21 cellular contexts compared by ENCODE assay signal in the genomic region with DNA sequence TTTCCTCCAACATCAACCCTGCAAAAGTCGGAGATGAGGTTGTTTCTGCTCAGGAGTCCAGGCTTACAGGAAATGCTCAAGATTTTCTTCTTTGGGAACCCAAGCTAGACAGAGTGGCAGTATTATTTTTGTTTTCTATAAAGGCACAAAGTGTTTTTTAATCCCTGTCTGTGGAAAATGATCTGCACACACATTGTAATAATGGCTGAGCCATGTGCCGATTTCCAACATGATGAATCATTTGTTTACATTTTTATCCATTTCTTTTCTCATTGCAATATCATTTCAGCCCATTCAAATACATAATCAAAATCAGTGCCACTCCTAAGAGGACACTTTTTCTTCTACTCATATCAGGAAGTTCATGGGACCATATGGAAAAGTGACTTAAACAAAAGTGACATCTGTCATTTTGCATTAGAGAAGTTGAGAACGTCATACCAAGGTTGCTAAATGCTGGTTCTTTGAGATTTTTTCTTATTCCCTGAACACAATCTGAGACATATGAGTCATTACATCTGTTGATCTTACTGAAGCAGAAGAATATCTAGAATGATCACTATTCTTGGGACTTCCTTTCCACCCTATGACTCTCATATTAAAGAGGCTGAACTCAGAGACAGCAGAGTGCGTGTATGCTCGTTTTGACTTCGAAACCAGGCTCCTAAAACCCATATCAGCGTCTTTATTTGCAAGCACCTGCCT. TPM values are rescaled to one million over a fixed set of nuclear protein-coding genes. Genes with fewer than 3 reads are reported as not detected.
DNase-seq lines count a peak whose midpoint lies in the region; ATAC-seq and TF ChIP-seq lines count a peak whose summit lies in the region.
"Had no signal": no experiment of that assay in that cellular context is flagged by ENCODE, and none has a peak within 500 bp of the region (broad histone marks: within the 10 kb centered on the region; RNA-seq: fewer than 3 reads in every experiment).

No MANE protein-coding gene starts in this region.

- WGBS in tibial nerve, 2 donors, result 68 to 70% methylated on average over 7 of the region's 7 CpGs

- TF ChIP-seq CTCF in AG04450 (IDR thresholded peaks at IDR 0.05; ENCODE audit: low read depth, low read length), result no peak
- TF ChIP-seq CTCF in fibroblast of the aortic adventitia (IDR thresholded peaks at IDR 0.05; ENCODE audit: insufficient read depth, low read length), result no peak
- TF ChIP-seq CTCF in tibial nerve (IDR thresholded peaks at IDR 0.05), result no peak

- TF ChIP-seq POLR2A in tibial nerve (IDR thresholded peaks at IDR 0.05), result no peak

- peak overlapping the region; percentile 21 for H3K27ac ChIP-seq in AG04450 (ENCODE audit: low read depth, low read length)
- H3K27ac ChIP-seq in tibial nerve, result no peak overlapping the region
- H3K27ac ChIP-seq: KMS-11, testis had no signal

- H3K27me3 ChIP-seq in AG04450 (ENCODE audit: control insufficient read depth, insufficient read depth, low read length), result no peaks in the 10 kb centered on the region
- H3K27me3 ChIP-seq in adipocyte (replicated peaks; ENCODE audit: control insufficient read depth, insufficient read depth, low read length), result peaks cover 14% of the 10 kb centered on the region
- peaks cover 2 to 13% of the 10 kb centered on the region in 2 donors for H3K27me3 ChIP-seq in tibial nerve
- H3K27me3 ChIP-seq: testis had no signal

- no peaks in the 10 kb centered on the region for H3K36me3 ChIP-seq in adipocyte (ENCODE audit: control insufficient read depth, insufficient read depth, low read length, severe bottlenecking)
- no peaks in the 10 kb centered on the region for H3K36me3 ChIP-seq in tibial nerve

- no peak overlapping the region for H3K4me3 ChIP-seq in AG04450 (ENCODE audit: low read depth, low read length)
- H3K4me3 ChIP-seq in adipocyte (ENCODE audit: low read length), result no peak overlapping the region
- no peak overlapping the region for H3K4me3 ChIP-seq in fibroblast of the aortic adventitia (ENCODE audit: low read depth, low read length)
- no peak overlapping the region for H3K4me3 ChIP-seq in tibial nerve
- H3K4me3 ChIP-seq: mucosa of descending colon, testis had no signal

- no peak for ATAC-seq in GM19397 (IDR thresholded peaks at IDR 0.05; ENCODE audit: unreplicated experiment)
- ATAC-seq in GM21619 (IDR thresholded peaks at IDR 0.05; ENCODE audit: unreplicated experiment), result no peak
- ATAC-seq: mucosa of descending colon, Right ventricle myocardium inferior had no signal

- H3K4me1 ChIP-seq in adipocyte (ENCODE audit: control insufficient read depth, insufficient read depth, low read length) (peaks cover 8% of the 10 kb centered on the region), tibial nerve (no peaks in the 10 kb centered on the region)
- H3K4me1 ChIP-seq: testis had no signal

- TF ChIP-seq EP300 in tibial nerve (IDR thresholded peaks at IDR 0.05), result no peak

- POLR2A ChIA-PET in AG04450 (lab: Yijun Ruan, JAX), result no interaction called here

- CTCF ChIA-PET in AG04450 (lab: Charles Lee), result no interaction called here

- DNase-seq in AG04450 (ENCODE audit: low read depth, low spot score) (peak; percentile 3), HPDE6-E6E7 (ENCODE audit: extremely low spot score) (peak; percentile 32), adipocyte (ENCODE audit: low read depth) (peak; percentile 71), fibroblast of the aortic adventitia (ENCODE audit: low read depth) (peak; percentile 17), tibial nerve (ENCODE audit: low spot score in 2 of 2) (no peak), hypothalamus (lab: John Stamatoyannopoulos, UW) (no peak)
- DNase-seq: activated CD4-positive, alpha-beta T cell treated with anti-CD3 and anti-CD28 coated beads, Interleukin-2, amount 50 U/mL, for 1 hour; activated T-cell treated with anti-CD3 and anti-CD28 coated beads, Interleukin-2, amount 50 U/mL, for 48 hours; aorta; effector CD4-positive, alpha-beta T cell; mucosa of descending colon; NCI-H1930; NCI-H748 treated with DMSO at 0.1 percent for 48 hours; T1000; testis had no signal

- H3K9me3 ChIP-seq in AG04450 (ENCODE audit: control insufficient read depth, insufficient read depth, low read length) (peaks cover 10% of the 10 kb centered on the region; the same call in 1 of the 2 replicates), adipocyte (ENCODE audit: control insufficient read depth, low read length) (no peaks in the 10 kb centered on the region), tibial nerve (peaks cover 0 to 8% (median 0%) of the 10 kb centered on the region in 4 donors)
- H3K9me3 ChIP-seq: mucosa of descending colon, testis had no signal

- no peak overlapping the region for H3K9ac ChIP-seq in adipocyte (ENCODE audit: low read length)
- H3K9ac ChIP-seq: KMS-11 had no signal

RNA-seq across cellular contexts. Expression of a gene that starts 44.9 kb away (rescaled TPM):
- not detected in 2 replicates for polyA plus RNA-seq in AG04450 (2011; rRNA removed)
- not detected in 2 replicates for polyA minus RNA-seq in AG04450 (2011; rRNA and poly(A)+ RNA removed)
- total RNA-seq in fibroblast of the aortic adventitia (ENCODE audit: low replicate concordance) (not detected in 2 replicates), tibial nerve (1 to 10 TPM in 1 of 4 donors, under 1 TPM in 1, not detected in 2; 0.39 to 1.0 TPM)
- total RNA-seq: Daoy, glomerular endothelial cell had no signal

RNA-seq across cellular contexts. Expression of a gene that starts 46.2 kb away (rescaled TPM):
- 3.2 and 4.3 TPM in 2 replicates for polyA plus RNA-seq in AG04450 (2011; rRNA removed)
- polyA minus RNA-seq in AG04450 (2011; rRNA and poly(A)+ RNA removed), result 2.5 and 4.0 TPM in 2 replicates
- total RNA-seq in fibroblast of the aortic adventitia (ENCODE audit: low replicate concordance) (4.3 and 5.3 TPM in 2 replicates), tibial nerve (10 to 100 TPM in 2 of 4 donors, 1 to 10 TPM in 2; 7.2 to 18.1 (median 11.5) TPM)

Comparison
In these comparisons a context has a peak if more than half of its experiments do, and no peak if none do; other contexts are left out.
1. DNase-seq: peak in AG04450 (single experiment), HPDE6-E6E7 (single experiment), adipocyte (single experiment) and fibroblast of the aortic adventitia (single experiment); none in tibial nerve (0 of 2) and hypothalamus (0 of 51).